13 cellular contexts compared by ENCODE assay signal in genomic region chr3:156024904-156025303, GRCh38.
DNase-seq lines count a peak whose midpoint lies in the region; ATAC-seq and TF ChIP-seq lines count a peak whose summit lies in the region.
"Had no signal": no experiment of that assay in that cellular context is flagged by ENCODE, and none has a peak within 500 bp of the region (broad histone marks: within the 10 kb centered on the region; RNA-seq: fewer than 3 reads in every experiment).

No MANE protein-coding gene starts in this region.

- H3K27me3 ChIP-seq in skeletal muscle satellite cell (ENCODE audit: control insufficient read depth, insufficient read depth, low read length) = no peaks in the 10 kb centered on the region
- H3K27me3 ChIP-seq: left lung, pancreas had no signal

- no peaks in the 10 kb centered on the region for H3K36me3 ChIP-seq in skeletal muscle satellite cell (ENCODE audit: insufficient read depth, low read length)
- H3K36me3 ChIP-seq: left lung, pancreas had no signal

- POLR2A ChIA-PET in WTC11 (lab: Charles Lee) = no interaction called here

- peak overlapping the region; percentile 60 for H3K4me2 ChIP-seq in skeletal muscle satellite cell (ENCODE audit: low read length)

- H3K27me3 Mint-ChIP-seq in WTC11 (ENCODE audit: low read depth) = no peaks in the 10 kb centered on the region; the same call in 1 of the 2 replicates
- peaks cover 8% of the 10 kb centered on the region for H3K27me3 Mint-ChIP-seq in stimulated activated naive CD8-positive, alpha-beta T cell treated with anti-CD3 and anti-CD28 coated beads, Interleukin-15, amount 100 ng/mL, for 72 hours

- DNase-seq in H4 (ENCODE audit: low spot score) (peak; percentile 25), WTC11 (ENCODE audit: low spot score) (no peak), fibroblast of villous mesenchyme (ENCODE audit: low read depth) (peak; percentile 6), nucleus accumbens (lab: John Stamatoyannopoulos, UW) (no peak), HUDEP-2 (lab: John Stamatoyannopoulos, UW; ENCODE audit: unreplicated experiment in 76 of 76) (no peak)
- no peak for DNase-seq in stimulated activated naive CD8-positive, alpha-beta T cell treated with anti-CD3 and anti-CD28 coated beads, Interleukin-15, amount 100 ng/mL, for 72 hours
- DNase-seq: activated CD4-positive, alpha-beta memory T cell treated with anti-CD3 and anti-CD28 coated beads, Interleukin-2, amount 10 ng/mL, durations not matched to agents 7 days and 5 days; activated effector memory CD4-positive, alpha-beta T cell treated with anti-CD3 and anti-CD28 coated beads, Interleukin-2, amount 50 U/mL, for 16 hours; CD8-positive, alpha-beta memory T cell; left lung; pancreas; stimulated activated naive CD4-positive, alpha-beta T cell treated with Interleukin-2 at 50 U/mL for 16 hours had no signal

- H3K4me3 ChIP-seq in fibroblast of villous mesenchyme (ENCODE audit: low read depth, low read length) = peak overlapping the region; percentile 33
- H3K4me3 ChIP-seq in skeletal muscle satellite cell (ENCODE audit: low read length) = peak overlapping the region; percentile 42
- H3K4me3 ChIP-seq: left lung, pancreas had no signal

- H3K27ac Mint-ChIP-seq in WTC11 = no peak overlapping the region
- no peak overlapping the region for H3K27ac Mint-ChIP-seq in stimulated activated naive CD8-positive, alpha-beta T cell treated with anti-CD3 and anti-CD28 coated beads, Interleukin-15, amount 100 ng/mL, for 72 hours
- H3K27ac Mint-ChIP-seq: activated CD4-positive, alpha-beta memory T cell treated with anti-CD3 and anti-CD28 coated beads, Interleukin-2, amount 10 ng/mL, durations not matched to agents 7 days and 5 days; CD8-positive, alpha-beta memory T cell had no signal

- H3K9me3 Mint-ChIP-seq in WTC11 = no peaks in the 10 kb centered on the region
- H3K9me3 Mint-ChIP-seq in stimulated activated naive CD8-positive, alpha-beta T cell treated with anti-CD3 and anti-CD28 coated beads, Interleukin-15, amount 100 ng/mL, for 72 hours = no peaks in the 10 kb centered on the region
- H3K9me3 Mint-ChIP-seq: activated CD4-positive, alpha-beta memory T cell treated with anti-CD3 and anti-CD28 coated beads, Interleukin-2, amount 10 ng/mL, durations not matched to agents 7 days and 5 days had no signal

- no peaks in the 10 kb centered on the region for H3K9me3 ChIP-seq in skeletal muscle satellite cell (replicated peaks; ENCODE audit: low read length)
- H3K9me3 ChIP-seq: left lung, pancreas had no signal

- H3K36me3 Mint-ChIP-seq in WTC11 = no peaks in the 10 kb centered on the region
- H3K36me3 Mint-ChIP-seq: CD8-positive, alpha-beta memory T cell had no signal

- ATAC-seq in WTC11 = peak; percentile 87
- ATAC-seq in stimulated activated naive CD8-positive, alpha-beta T cell treated with anti-CD3 and anti-CD28 coated beads, Interleukin-15, amount 100 ng/mL, for 72 hours = no peak
- ATAC-seq: left lung, pancreas had no signal

- H3K9ac ChIP-seq in skeletal muscle satellite cell (ENCODE audit: low read depth, low read length) = no peak overlapping the region

- CTCF ChIA-PET in WTC11 (lab: Charles Lee) = no interaction called here

- H3K4me3 Mint-ChIP-seq in WTC11 = no peak overlapping the region
- no peak overlapping the region for H3K4me3 Mint-ChIP-seq in stimulated activated naive CD8-positive, alpha-beta T cell treated with anti-CD3 and anti-CD28 coated beads, Interleukin-15, amount 100 ng/mL, for 72 hours
- H3K4me3 Mint-ChIP-seq: activated CD4-positive, alpha-beta memory T cell treated with anti-CD3 and anti-CD28 coated beads, Interleukin-2, amount 10 ng/mL, durations not matched to agents 7 days and 5 days; CD8-positive, alpha-beta memory T cell had no signal

- H3K4me1 ChIP-seq in skeletal muscle satellite cell (ENCODE audit: control insufficient read depth, insufficient read depth, low read length) = no peaks in the 10 kb centered on the region
- H3K4me1 ChIP-seq: left lung, pancreas had no signal

- H3K4me1 Mint-ChIP-seq in WTC11 = peaks cover 14% of the 10 kb centered on the region
- no peaks in the 10 kb centered on the region for H3K4me1 Mint-ChIP-seq in stimulated activated naive CD8-positive, alpha-beta T cell treated with anti-CD3 and anti-CD28 coated beads, Interleukin-15, amount 100 ng/mL, for 72 hours
- H3K4me1 Mint-ChIP-seq: activated CD4-positive, alpha-beta memory T cell treated with anti-CD3 and anti-CD28 coated beads, Interleukin-2, amount 10 ng/mL, durations not matched to agents 7 days and 5 days; CD8-positive, alpha-beta memory T cell had no signal

- TF ChIP-seq CTCF in WTC11 (IDR thresholded peaks at IDR 0.05) = no peak
- no peak for TF ChIP-seq CTCF in fibroblast of villous mesenchyme (IDR thresholded peaks at IDR 0.05; ENCODE audit: insufficient read depth, low read depth, low read length)

TF ChIP-seq in WTC11, 78 proteins besides CTCF, POLR2A, EP300 and RAD21:
- no peak for TF ChIP-seq CREM (CRISPR knock-in tag; IDR thresholded peaks at IDR 0.05)

Comparison
In these comparisons a context has a peak if more than half of its experiments do, and no peak if none do; other contexts are left out.
1. DNase-seq: peak in H4 (single experiment) and fibroblast of villous mesenchyme (single experiment); none in WTC11 (single experiment), nucleus accumbens (0 of 56), stimulated activated naive CD8-positive, alpha-beta T cell treated with anti-CD3 and anti-CD28 coated beads, Interleukin-15, amount 100 ng/mL, for 72 hours (0 of 2) and HUDEP-2 (0 of 76).